Comparison of ENCODE assay signal across 9 cellular contexts in genomic region chr10:22475857-22476600, GRCh38.
DNase-seq lines count a peak whose midpoint lies in the region; ATAC-seq and TF ChIP-seq lines count a peak whose summit lies in the region.
"Had no signal": no experiment of that assay in that cellular context is flagged by ENCODE, and none has a peak within 500 bp of the region (broad histone marks: within the 10 kb centered on the region; RNA-seq: fewer than 3 reads in every experiment).

No MANE protein-coding gene starts in this region.

- H4K20me1 ChIP-seq in SK-N-SH (ENCODE audit: insufficient read depth): no peaks in the 10 kb centered on the region

- H3K27me3 Mint-ChIP-seq in effector memory CD8-positive, alpha-beta T cell: peaks cover 52 to 93% of the 10 kb centered on the region in 2 donors
- peaks cover 92% of the 10 kb centered on the region for H3K27me3 Mint-ChIP-seq in nephron (ENCODE audit: low read depth)

- peak; percentile 49 for ATAC-seq in effector memory CD8-positive, alpha-beta T cell (replicated peaks)
- ATAC-seq in upper lobe of right lung (peak; percentile 39), GM21528 (IDR thresholded peaks at IDR 0.05; ENCODE audit: low FRiP score, unreplicated experiment) (no peak)

- no peaks in the 10 kb centered on the region for H3K79me2 ChIP-seq in SK-N-SH (ENCODE audit: insufficient read depth)

- H3K4me1 Mint-ChIP-seq in effector memory CD8-positive, alpha-beta T cell (ENCODE audit: low read depth in 2 of 2): peaks cover 5 to 7% of the 10 kb centered on the region in 2 donors
- H3K4me1 Mint-ChIP-seq in nephron: peaks cover 13% of the 10 kb centered on the region

- no peaks in the 10 kb centered on the region for H3K36me3 ChIP-seq in ES-I3 (ENCODE audit: insufficient read depth, low read length)
- H3K36me3 ChIP-seq in SK-N-SH (replicated peaks in 1 of 2; ENCODE audit: control insufficient read depth in 1 of 2, insufficient read depth in 2 of 2, low read length in 1 of 2): no peaks in the 10 kb centered on the region
- no peaks in the 10 kb centered on the region for H3K36me3 ChIP-seq in upper lobe of right lung

- peak overlapping the region; percentile 60; the same call in 1 of the 2 replicates for H3K9ac ChIP-seq in ES-I3 (ENCODE audit: low read depth, low read length)
- no peak overlapping the region for H3K9ac ChIP-seq in SK-N-SH
- H3K9ac ChIP-seq: KMS-11 had no signal

- H3F3A ChIP-seq in SK-N-SH (replicated peaks; ENCODE audit: insufficient read depth): no peaks in the 10 kb centered on the region

- H3K36me3 Mint-ChIP-seq in effector memory CD8-positive, alpha-beta T cell (ENCODE audit: insufficient read depth): peaks cover 10% of the 10 kb centered on the region
- H3K36me3 Mint-ChIP-seq in nephron (ENCODE audit: low read depth): no peaks in the 10 kb centered on the region

- CTCF ChIA-PET in SK-N-SH (lab: Yijun Ruan, JAX): interaction anchor here (1.3 kb wide), 1 partner anchor 37 kb away, joined by 3 read pairs; no protein-coding TSS in a partner anchor

- DNase-seq in SK-N-SH (peak; percentile 76), upper lobe of right lung (no peak), NCI-H1694 treated with DMSO at 0.1 percent for 48 hours (lab: John Stamatoyannopoulos, UW) (no peak), COR-L47 (lab: John Stamatoyannopoulos, UW) (no peak)
- DNase-seq in effector memory CD8-positive, alpha-beta T cell: peak in 1 of 3 experiments; percentile 6

- intact Hi-C loops in upper lobe of right lung (cut with DNase I): no loop called here

- H3K27ac ChIP-seq in SK-N-SH (ENCODE audit: low read depth in 2 of 2, low read length in 1 of 2): no peak overlapping the region
- no peak overlapping the region for H3K27ac ChIP-seq in upper lobe of right lung
- H3K27ac ChIP-seq: KMS-11 had no signal

- H3K9me3 Mint-ChIP-seq in effector memory CD8-positive, alpha-beta T cell: no peaks in the 10 kb centered on the region
- no peaks in the 10 kb centered on the region for H3K9me3 Mint-ChIP-seq in nephron

- peak overlapping the region; percentile 85; the same call in 1 of the 2 replicates for H2AFZ ChIP-seq in SK-N-SH (ENCODE audit: low read depth)

- H3K9me2 ChIP-seq in SK-N-SH: no peaks in the 10 kb centered on the region

- H3K4me3 Mint-ChIP-seq in effector memory CD8-positive, alpha-beta T cell: peak overlapping the region; percentile 87 to 88
- H3K4me3 Mint-ChIP-seq in nephron: peak overlapping the region; percentile 92 to 94 (median 93)

- H3K4me1 ChIP-seq in ES-I3 (ENCODE audit: insufficient read depth, low read length) (no peaks in the 10 kb centered on the region), SK-N-SH (ENCODE audit: control insufficient read depth in 1 of 2, insufficient read depth in 2 of 2, low read depth in 1 of 2, low read length in 1 of 2) (peaks cover 0 to 8% of the 10 kb centered on the region in 2 experiments; a peak in 1 of 4 replicates), upper lobe of right lung (peaks cover 13% of the 10 kb centered on the region)

- H3K27me3 ChIP-seq in SK-N-SH (ENCODE audit: insufficient read depth) (peaks cover 12% of the 10 kb centered on the region; the same call in 1 of the 2 replicates), upper lobe of right lung (peaks cover 69% of the 10 kb centered on the region)

- TF ChIP-seq RAD21 in SK-N-SH (IDR thresholded peaks at IDR 0.05; ENCODE audit: low read length): no peak

- WGBS in SK-N-SH (ENCODE audit: low lambda C conversion rate): 13% methylated on average over 36 of the region's 85 CpGs

- no peak for TF ChIP-seq CTCF in SK-N-SH (IDR thresholded peaks at IDR 0.05)
- no peak for TF ChIP-seq CTCF in nephron (IDR thresholded peaks at IDR 0.05; ENCODE audit: unreplicated experiment in 3 of 3)
- TF ChIP-seq CTCF in upper lobe of right lung (IDR thresholded peaks at IDR 0.05): no peak

- peak overlapping the region; percentile 48 to 51 for H3K4me3 ChIP-seq in SK-N-SH (ENCODE audit: low read depth in 2 of 2, low read length in 1 of 2)
- H3K4me3 ChIP-seq in upper lobe of right lung: peak overlapping the region; percentile 36

- POLR2A ChIA-PET in SK-N-SH (lab: Yijun Ruan, JAX): interaction anchor here (0.9 kb wide), 1 partner anchor 160 kb away, joined by 3 read pairs; the partner anchor contains the start of gene COMMD3

- peak overlapping the region; percentile 85 for H3K4me2 ChIP-seq in SK-N-SH
- H3K4me2 ChIP-seq: KMS-11 had no signal

- TF ChIP-seq EP300 in SK-N-SH (IDR thresholded peaks at IDR 0.05; ENCODE audit: borderline replicate concordance in 1 of 2, low read depth in 1 of 2, low read length in 1 of 2): no peak

- H3K9me3 ChIP-seq in ES-I3 (ENCODE audit: control insufficient read depth, insufficient read depth, low read length): no peaks in the 10 kb centered on the region
- H3K9me3 ChIP-seq in SK-N-SH: no peaks in the 10 kb centered on the region
- H3K9me3 ChIP-seq in upper lobe of right lung: no peaks in the 10 kb centered on the region

- no peak overlapping the region for H3K27ac Mint-ChIP-seq in effector memory CD8-positive, alpha-beta T cell
- peak overlapping the region in 1 of 3 experiments; percentile 30 for H3K27ac Mint-ChIP-seq in nephron

TF ChIP-seq in SK-N-SH, 30 proteins besides CTCF, POLR2A, EP300 and RAD21:
- TF ChIP-seq NRF1 (IDR thresholded peaks at IDR 0.05; ENCODE audit: low read depth, low read length) (no peak), RCOR1 (IDR thresholded peaks at IDR 0.05; ENCODE audit: low read length) (no peak), SIN3A (IDR thresholded peaks at IDR 0.05; ENCODE audit: borderline replicate concordance, low read depth, low read length) (no peak), GATA2 (CRISPR knock-in tag; IDR thresholded peaks at IDR 0.05) (no peak), CHD2 (IDR thresholded peaks at IDR 0.05; ENCODE audit: low read length, partially characterized antibody) (no peak), TEAD4 (IDR thresholded peaks at IDR 0.05; ENCODE audit: borderline replicate concordance, insufficient read depth) (no peak)
TF ChIP-seq in SK-N-SH: peak in this region for 0.
